Comparison of ENCODE assay signal across 9 cellular contexts in the genomic region with DNA sequence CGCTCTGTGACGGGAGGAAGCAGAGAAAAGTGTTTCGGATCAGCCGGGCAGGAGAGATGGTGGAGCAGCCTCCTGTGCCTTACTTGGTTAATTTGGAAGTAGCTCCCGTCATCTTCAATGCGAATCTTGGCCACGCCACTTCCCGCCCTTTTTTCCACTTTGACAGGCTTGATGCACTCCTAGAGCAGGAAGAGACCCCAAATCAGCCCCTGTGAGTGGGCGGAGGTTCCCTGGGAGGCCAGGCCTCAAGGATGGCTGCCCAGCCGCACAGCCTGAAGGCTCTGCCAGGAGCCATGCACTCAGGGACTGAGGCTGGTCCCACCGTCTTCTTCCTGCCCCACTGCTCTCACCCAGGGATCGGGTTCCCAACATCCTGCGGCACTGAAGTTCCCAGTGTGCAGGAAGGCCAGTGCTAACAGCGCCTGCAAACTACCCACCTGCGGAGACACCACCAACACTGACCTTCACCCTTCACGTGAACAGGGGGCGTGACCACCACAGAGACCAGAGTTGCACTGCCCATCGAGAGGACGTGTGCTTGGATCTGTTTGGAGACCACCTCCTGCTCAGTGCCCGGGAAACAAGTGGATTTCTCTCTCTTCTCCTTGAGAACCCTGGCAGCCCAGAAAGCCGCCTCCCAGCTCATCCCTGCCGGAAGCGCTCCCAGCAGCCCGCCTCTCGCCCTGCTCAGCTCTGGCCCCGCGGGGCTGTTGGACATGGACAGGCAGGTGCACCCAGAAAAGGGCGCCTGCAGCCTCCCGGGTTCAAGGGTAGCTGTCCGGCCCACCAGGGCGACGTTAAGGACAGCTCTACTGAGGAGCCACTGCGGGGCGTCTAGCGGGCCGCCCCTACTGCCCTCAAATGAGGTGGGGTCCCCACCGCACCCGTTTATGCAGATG. TPM values are rescaled to one million over a fixed set of nuclear protein-coding genes. Genes with fewer than 3 reads are reported as not detected.
DNase-seq lines count a peak whose midpoint lies in the region; ATAC-seq and TF ChIP-seq lines count a peak whose summit lies in the region.
"Had no signal": no experiment of that assay in that cellular context is flagged by ENCODE, and none has a peak within 500 bp of the region (broad histone marks: within the 10 kb centered on the region; RNA-seq: fewer than 3 reads in every experiment).

No MANE protein-coding gene starts in this region.

- H3K9me3 ChIP-seq in HEK293 (ENCODE audit: control insufficient read depth, insufficient read depth, low read depth, low read length) (no peaks in the 10 kb centered on the region), right atrium auricular region (no peaks in the 10 kb centered on the region)

- DNase-seq in activated B cell treated with CpG ODN at 0.5 μM for 24 hours (no peak), right atrium auricular region (ENCODE audit: low spot score) (no peak), NCI-H446 treated with DMSO at 0.1 percent for 48 hours (lab: John Stamatoyannopoulos, UW) (no peak), NOMO-1 (lab: John Stamatoyannopoulos, UW; ENCODE audit: unreplicated experiment in 2 of 2) (no peak), NCI-H187 treated with DMSO at 0.1 percent for 48 hours (lab: John Stamatoyannopoulos, UW) (no peak)

- H3K9me3 Mint-ChIP-seq in activated B cell treated with CpG ODN at 0.5 μM for 24 hours: no peaks in the 10 kb centered on the region

- H3K27me3 ChIP-seq in right atrium auricular region: no peaks in the 10 kb centered on the region

- no peaks in the 10 kb centered on the region for H3K27me3 Mint-ChIP-seq in activated B cell treated with CpG ODN at 0.5 μM for 24 hours

- H3K27ac ChIP-seq in HEK293 (ENCODE audit: extremely low read depth, low read depth, low read length) (peak overlapping the region; percentile 67; the same call in 1 of the 2 replicates), right atrium auricular region (peak overlapping the region in 1 of 2 donors; percentile 78), skin epidermis (peak overlapping the region in 20 of 21 experiments; percentile 67 to 94 (median 84))

- 0 out of 2 replicates have a peak, but pooled peaks cover 2% of the 10 kb centered on the region for H3K4me1 ChIP-seq in HEK293 (ENCODE audit: control insufficient read depth, insufficient read depth, low read length)
- H3K4me1 ChIP-seq in right atrium auricular region: peaks cover 0 to 13% of the 10 kb centered on the region in 2 donors

- H3K36me3 ChIP-seq in HEK293 (ENCODE audit: control insufficient read depth in 2 of 2, insufficient read depth in 1 of 2, low read length in 2 of 2): peaks cover 3 to 36% of the 10 kb centered on the region in 2 experiments; a peak in 2 of 3 replicates
- peaks cover 25% of the 10 kb centered on the region for H3K36me3 ChIP-seq in right atrium auricular region

- peaks cover 32% of the 10 kb centered on the region for H3K4me1 Mint-ChIP-seq in activated B cell treated with CpG ODN at 0.5 μM for 24 hours

- CTCF ChIA-PET in HEK293 (lab: Yijun Ruan, JAX): interaction anchor here (0.8 to 3.2 kb wide), 5 partner anchors 20 to 46 kb away, joined by 3 to 16 read pairs (median 5); no protein-coding TSS in a partner anchor
- CTCF ChIA-PET in activated B cell treated with CpG ODN at 0.5 μM for 24 hours (lab: Charles Lee): interaction anchor here (1.2 to 2.8 kb wide), 3 partner anchors 18 to 45 kb away, joined by 4 to 12 read pairs (median 5); partner anchors contain the start of genes ANTKMT and METRN

- H3K4me3 Mint-ChIP-seq in activated B cell treated with CpG ODN at 0.5 μM for 24 hours: peak overlapping the region; percentile 83

- intact Hi-C loops in activated B cell treated with CpG ODN at 0.5 μM for 24 hours (cut with micrococcal nuclease): loop anchor here (2.0 kb wide), 3 partner anchors 49 to 161 kb away; partner anchors contain the start of genes CHTF18 and RPUSD1

- TF ChIP-seq CTCF in HEK293 (tag by site-specific recombination; IDR thresholded peaks at IDR 0.05) (no peak), activated B cell treated with CpG ODN at 0.5 μM for 24 hours (IDR thresholded peaks at IDR 0.05) (no peak), right atrium auricular region (IDR thresholded peaks at IDR 0.05) (no peak)

- ATAC-seq in activated B cell treated with CpG ODN at 0.5 μM for 24 hours (ENCODE audit: low read depth) (no peak), HG02938 (IDR thresholded peaks at IDR 0.05; ENCODE audit: unreplicated experiment) (no peak)

- peaks cover 31% of the 10 kb centered on the region for H3K36me3 Mint-ChIP-seq in activated B cell treated with CpG ODN at 0.5 μM for 24 hours (ENCODE audit: low read depth)

- H3K4me3 ChIP-seq in HEK293 (ENCODE audit: low read depth, low read length) (peak overlapping the region; percentile 80), right atrium auricular region (peak overlapping the region; percentile 61 to 83), skin epidermis (peak overlapping the region; percentile 64 to 99 (median 82))

- no peak overlapping the region for H3K27ac Mint-ChIP-seq in activated B cell treated with CpG ODN at 0.5 μM for 24 hours

- POLR2A ChIA-PET in HEK293 (lab: Yijun Ruan, JAX): interaction anchor here (0.7 to 1.7 kb wide), 6 partner anchors 8 to 49 kb away, joined by 3 to 11 read pairs (median 4); partner anchors contain the start of genes ANTKMT, CHTF18 and RPUSD1
- POLR2A ChIA-PET in activated B cell treated with CpG ODN at 0.5 μM for 24 hours (lab: Charles Lee): interaction anchor here (0.9 to 2.9 kb wide), 6 partner anchors 12 to 44 kb away, joined by 3 to 19 read pairs (median 7); partner anchors contain the start of genes ANTKMT and CCDC78

TF ChIP-seq in HEK293, 187 proteins besides CTCF, POLR2A, EP300 and RAD21 (continues in another document):
- TF ChIP-seq KLF9 (tag by site-specific recombination; IDR thresholded peaks at IDR 0.05; ENCODE audit: low read depth): peak; percentile 31; the same call in 1 of the 2 replicates
- TF ChIP-seq ZNF600 (tag by site-specific recombination; IDR thresholded peaks at IDR 0.05): no peak
- no peak for TF ChIP-seq ZXDB (tag by site-specific recombination; IDR thresholded peaks at IDR 0.05)
- no peak for TF ChIP-seq ZNF140 (tag by site-specific recombination; IDR thresholded peaks at IDR 0.05)
- TF ChIP-seq ZNF2 (tag by site-specific recombination; IDR thresholded peaks at IDR 0.05): no peak
- 0 out of 2 replicates have a peak, but pooled peaks have one; percentile 18 for TF ChIP-seq ZBTB7A (tag by site-specific recombination; IDR thresholded peaks at IDR 0.05; ENCODE audit: low read depth)
- TF ChIP-seq GLI2 (tag by site-specific recombination; IDR thresholded peaks at IDR 0.05; ENCODE audit: borderline replicate concordance, low read depth): no peak
- TF ChIP-seq, protein P1, sequence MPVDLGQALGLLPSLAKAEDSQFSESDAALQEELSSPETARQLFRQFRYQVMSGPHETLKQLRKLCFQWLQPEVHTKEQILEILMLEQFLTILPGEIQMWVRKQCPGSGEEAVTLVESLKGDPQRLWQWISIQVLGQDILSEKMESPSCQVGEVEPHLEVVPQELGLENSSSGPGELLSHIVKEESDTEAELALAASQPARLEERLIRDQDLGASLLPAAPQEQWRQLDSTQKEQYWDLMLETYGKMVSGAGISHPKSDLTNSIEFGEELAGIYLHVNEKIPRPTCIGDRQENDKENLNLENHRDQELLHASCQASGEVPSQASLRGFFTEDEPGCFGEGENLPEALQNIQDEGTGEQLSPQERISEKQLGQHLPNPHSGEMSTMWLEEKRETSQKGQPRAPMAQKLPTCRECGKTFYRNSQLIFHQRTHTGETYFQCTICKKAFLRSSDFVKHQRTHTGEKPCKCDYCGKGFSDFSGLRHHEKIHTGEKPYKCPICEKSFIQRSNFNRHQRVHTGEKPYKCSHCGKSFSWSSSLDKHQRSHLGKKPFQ (tag by site-specific recombination; IDR thresholded peaks at IDR 0.05): no peak
- no peak for TF ChIP-seq TCF7L2 (IDR thresholded peaks at IDR 0.05; ENCODE audit: borderline replicate concordance, low read depth, low read length)
- no peak for TF ChIP-seq ZNF785 (tag by site-specific recombination; IDR thresholded peaks at IDR 0.05)

RNA-seq across cellular contexts. Expression of gene CIAO3, which starts 1.0 kb away (rescaled TPM):
- 42.4 and 43.1 TPM in 2 replicates for total RNA-seq in activated B cell treated with CpG ODN at 0.5 μM for 24 hours
- total RNA-seq in right atrium auricular region: 10 to 100 TPM; 23.3 to 25.5 TPM

RNA-seq across cellular contexts. Expression of gene HAGHL, which starts 12.9 kb away (rescaled TPM):
- total RNA-seq in activated B cell treated with CpG ODN at 0.5 μM for 24 hours: 10.8 and 10.9 TPM in 2 replicates
- total RNA-seq in right atrium auricular region: 1 to 10 TPM; 9.6 to 9.7 TPM

RNA-seq across cellular contexts. Expression of gene CCDC78, which starts 13.6 kb away (rescaled TPM):
- total RNA-seq in activated B cell treated with CpG ODN at 0.5 μM for 24 hours: 4.8 and 7.8 TPM in 2 replicates
- total RNA-seq in right atrium auricular region: under 1 TPM; 0.43 to 0.56 TPM

RNA-seq across cellular contexts. Expression of gene ANTKMT, which starts 18.9 kb away (rescaled TPM):
- total RNA-seq in activated B cell treated with CpG ODN at 0.5 μM for 24 hours: 58.0 and 67.4 TPM in 2 replicates
- total RNA-seq in right atrium auricular region: 10 to 100 TPM; 36.5 to 37.5 TPM

RNA-seq across cellular contexts. Expression of gene MSLN, which starts 20.7 kb away (rescaled TPM):
- total RNA-seq in activated B cell treated with CpG ODN at 0.5 μM for 24 hours (not detected in 2 replicates), right atrium auricular region (10 to 100 TPM; 44.8 to 94.6 TPM)
- total RNA-seq: pulmonary artery endothelial cell had no signal
